In the genomic region with DNA sequence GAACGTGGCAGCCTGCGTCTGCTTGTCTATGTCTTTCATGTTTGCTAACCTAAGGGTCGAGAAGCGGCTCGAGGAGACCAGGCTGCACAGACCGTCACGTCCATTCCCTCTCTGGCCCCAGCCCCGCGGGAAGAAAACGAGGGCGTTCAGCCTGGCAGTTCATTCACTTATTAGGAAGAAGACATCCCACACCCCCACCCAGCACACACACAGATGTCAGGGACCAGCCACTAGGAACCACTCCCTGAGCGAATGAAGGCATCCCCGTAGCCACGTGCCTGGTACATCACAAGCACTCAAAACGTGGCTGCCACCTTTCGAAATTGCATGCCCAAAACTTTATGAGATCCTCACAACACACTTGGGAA, we compare ENCODE assay signal across 8 cellular contexts. TPM values are rescaled to one million over a fixed set of nuclear protein-coding genes. Genes with fewer than 3 reads are reported as not detected.
DNase-seq lines count a peak whose midpoint lies in the region; ATAC-seq and TF ChIP-seq lines count a peak whose summit lies in the region.

No MANE protein-coding gene starts in this region.

- peak overlapping the region; percentile 97 for H3K4me3 ChIP-seq in BE2C (ENCODE audit: low read depth, low read length)
- H3K4me3 ChIP-seq in KMS-11 (IDR thresholded peaks at IDR 0.05; ENCODE audit: insufficient read depth, low read depth, low read length) = no peak overlapping the region
- H3K4me3 ChIP-seq in dorsolateral prefrontal cortex = peak overlapping the region; percentile 72 to 100 (median 93)
- H3K4me3 ChIP-seq in neural cell (ENCODE audit: low read length) = peak overlapping the region; percentile 90

- H3K4me2 ChIP-seq in KMS-11 (peak overlapping the region; percentile 88), neural cell (ENCODE audit: low read length) (peak overlapping the region; percentile 60)

- no peak for DNase-seq in BE2C
- no peak for DNase-seq in dorsolateral prefrontal cortex
- no peak for DNase-seq in HuH-7.5 (ENCODE audit: low spot score)
- no peak for DNase-seq in OCI-M2 (lab: John Stamatoyannopoulos, UW; ENCODE audit: unreplicated experiment)
- DNase-seq in stimulated activated CD4-positive, alpha-beta T cell treated with anti-CD3 and anti-CD28 coated beads, Interleukin-15, amount 100 ng/mL, for 24 hours = no peak

- no peak for TF ChIP-seq CTCF in BE2C (IDR thresholded peaks at IDR 0.05; ENCODE audit: low read depth, low read length)
- no peak for TF ChIP-seq CTCF in KMS-11 (conservative IDR thresholded peaks at IDR 0.05; ENCODE audit: low read depth, low read length)
- TF ChIP-seq CTCF in dorsolateral prefrontal cortex (IDR thresholded peaks at IDR 0.05 in 54 of 56, conservative IDR thresholded peaks at IDR 0.05 in 2 of 56; ENCODE audit: low read depth in 1 of 56, partially characterized antibody in 56 of 56) = no peak
- TF ChIP-seq CTCF in neural cell (IDR thresholded peaks at IDR 0.05; ENCODE audit: poor library complexity, severe bottlenecking) = no peak

- no peaks in the 10 kb centered on the region for H3K9me2 ChIP-seq in neural cell (ENCODE audit: insufficient read depth, low read length)

- H3K9ac ChIP-seq in KMS-11 (peak overlapping the region; percentile 93; the same call in 1 of the 2 replicates), neural cell (ENCODE audit: low read length) (peak overlapping the region; percentile 95)

- H3K79me2 ChIP-seq in KMS-11 (ENCODE audit: insufficient read depth, low read depth) (peaks cover 9% of the 10 kb centered on the region; the same call in 1 of the 2 replicates), neural cell (replicated peaks; ENCODE audit: insufficient read depth, low read length) (peaks cover 10% of the 10 kb centered on the region)

- H3K27ac ChIP-seq in KMS-11 (no peak overlapping the region), dorsolateral prefrontal cortex (peak overlapping the region in 12 of 59 donors; percentile 24 to 94 (median 84)), neural cell (ENCODE audit: low read length) (no peak overlapping the region)

- no peak for ATAC-seq in HG03095 (IDR thresholded peaks at IDR 0.05; ENCODE audit: unreplicated experiment)

- H3K9me3 ChIP-seq in BE2C = 0 out of 2 replicates have a peak, but pooled peaks cover 2% of the 10 kb centered on the region
- H3K9me3 ChIP-seq in neural cell (ENCODE audit: low read length) = no peaks in the 10 kb centered on the region

- H3F3A ChIP-seq in neural cell (ENCODE audit: insufficient read depth, low read length, poor library complexity, severe bottlenecking) = no peaks in the 10 kb centered on the region

- H3K36me3 ChIP-seq in BE2C (peaks cover 3% of the 10 kb centered on the region; the same call in 1 of the 2 replicates), KMS-11 (ENCODE audit: insufficient read depth) (no peaks in the 10 kb centered on the region), neural cell (ENCODE audit: insufficient read depth, low read length) (no peaks in the 10 kb centered on the region)

- intact Hi-C loops in dorsolateral prefrontal cortex (cut with DNase I) = loop anchor here in 1 of 2 donors (10.0 kb wide), 1 partner anchor 839 kb away; a partner anchor contains a TSS

- TF ChIP-seq RAD21 in neural cell (conservative IDR thresholded peaks at IDR 0.05) = no peak

- TF ChIP-seq EP300 in neural cell (conservative IDR thresholded peaks at IDR 0.05; ENCODE audit: poor library complexity, severe bottlenecking) = no peak

- H3K4me1 ChIP-seq in BE2C = no peaks in the 10 kb centered on the region; the same call in 1 of the 2 replicates
- peaks cover 10% of the 10 kb centered on the region for H3K4me1 ChIP-seq in KMS-11 (ENCODE audit: low read depth, poor library complexity, severe bottlenecking)

- no peaks in the 10 kb centered on the region for H3K27me3 ChIP-seq in BE2C
- peaks cover 10% of the 10 kb centered on the region; the same call in 1 of the 2 replicates for H3K27me3 ChIP-seq in KMS-11 (ENCODE audit: insufficient read depth, low read depth)
- H3K27me3 ChIP-seq in dorsolateral prefrontal cortex = peaks cover 0 to 17% (median 1%) of the 10 kb centered on the region in 45 donors
- H3K27me3 ChIP-seq in neural cell (ENCODE audit: insufficient read depth, low read depth, low read length) = no peaks in the 10 kb centered on the region

- H4K20me1 ChIP-seq in KMS-11 (ENCODE audit: insufficient read depth) (no peaks in the 10 kb centered on the region), neural cell (ENCODE audit: insufficient read depth) (no peaks in the 10 kb centered on the region)

- H2AFZ ChIP-seq in KMS-11 (ENCODE audit: low read depth) = peak overlapping the region; percentile 88
- peak overlapping the region; percentile 87 for H2AFZ ChIP-seq in neural cell (ENCODE audit: low read depth, low read length)

TF ChIP-seq in neural cell, 6 proteins besides CTCF, POLR2A, EP300 and RAD21:
- TF ChIP-seq SMC3 (conservative IDR thresholded peaks at IDR 0.05; ENCODE audit: poor library complexity) = no peak
- TF ChIP-seq EZH2 (IDR thresholded peaks at IDR 0.05; ENCODE audit: borderline replicate concordance, insufficient read depth, low read length, poor library complexity, severe bottlenecking) = no peak
- no peak for TF ChIP-seq POLR2AphosphoS5 (IDR thresholded peaks at IDR 0.05)
- no peak for TF ChIP-seq MXI1 (conservative IDR thresholded peaks at IDR 0.05; ENCODE audit: poor library complexity, severe bottlenecking)
- no peak for TF ChIP-seq TAF1 (IDR thresholded peaks at IDR 0.05; ENCODE audit: low read depth)
- TF ChIP-seq, protein P1, sequence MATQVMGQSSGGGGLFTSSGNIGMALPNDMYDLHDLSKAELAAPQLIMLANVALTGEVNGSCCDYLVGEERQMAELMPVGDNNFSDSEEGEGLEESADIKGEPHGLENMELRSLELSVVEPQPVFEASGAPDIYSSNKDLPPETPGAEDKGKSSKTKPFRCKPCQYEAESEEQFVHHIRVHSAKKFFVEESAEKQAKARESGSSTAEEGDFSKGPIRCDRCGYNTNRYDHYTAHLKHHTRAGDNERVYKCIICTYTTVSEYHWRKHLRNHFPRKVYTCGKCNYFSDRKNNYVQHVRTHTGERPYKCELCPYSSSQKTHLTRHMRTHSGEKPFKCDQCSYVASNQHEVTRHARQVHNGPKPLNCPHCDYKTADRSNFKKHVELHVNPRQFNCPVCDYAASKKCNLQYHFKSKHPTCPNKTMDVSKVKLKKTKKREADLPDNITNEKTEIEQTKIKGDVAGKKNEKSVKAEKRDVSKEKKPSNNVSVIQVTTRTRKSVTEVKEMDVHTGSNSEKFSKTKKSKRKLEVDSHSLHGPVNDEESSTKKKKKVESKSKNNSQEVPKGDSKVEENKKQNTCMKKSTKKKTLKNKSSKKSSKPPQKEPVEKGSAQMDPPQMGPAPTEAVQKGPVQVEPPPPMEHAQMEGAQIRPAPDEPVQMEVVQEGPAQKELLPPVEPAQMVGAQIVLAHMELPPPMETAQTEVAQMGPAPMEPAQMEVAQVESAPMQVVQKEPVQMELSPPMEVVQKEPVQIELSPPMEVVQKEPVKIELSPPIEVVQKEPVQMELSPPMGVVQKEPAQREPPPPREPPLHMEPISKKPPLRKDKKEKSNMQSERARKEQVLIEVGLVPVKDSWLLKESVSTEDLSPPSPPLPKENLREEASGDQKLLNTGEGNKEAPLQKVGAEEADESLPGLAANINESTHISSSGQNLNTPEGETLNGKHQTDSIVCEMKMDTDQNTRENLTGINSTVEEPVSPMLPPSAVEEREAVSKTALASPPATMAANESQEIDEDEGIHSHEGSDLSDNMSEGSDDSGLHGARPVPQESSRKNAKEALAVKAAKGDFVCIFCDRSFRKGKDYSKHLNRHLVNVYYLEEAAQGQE (IDR thresholded peaks at IDR 0.05; ENCODE audit: borderline replicate concordance) = no peak

RNA-seq across cellular contexts. Expression of a gene that starts 0.7 kb away (rescaled TPM):
- 39.6 TPM for polyA plus RNA-seq in BE2C (2012; ENCODE audit: insufficient read depth, insufficient read length, low read depth)
- total RNA-seq in dorsolateral prefrontal cortex = 10 to 100 TPM; 13.7 to 33.9 (median 23.1) TPM
- 25.0 and 39.4 TPM in 2 replicates for polyA plus RNA-seq in neural cell
- polyA minus RNA-seq in neural cell = 37.3 and 43.2 TPM in 2 replicates

RNA-seq across cellular contexts. Expression of a gene that starts 10.9 kb away (rescaled TPM):
- not detected for polyA plus RNA-seq in BE2C (2012; ENCODE audit: insufficient read depth, insufficient read length, low read depth)
- 1 to 10 TPM in 51 of 120 experiments, under 1 TPM in 67, not detected in 2; 0.19 to 7.2 (median 0.91) TPM for total RNA-seq in dorsolateral prefrontal cortex
- polyA plus RNA-seq in neural cell = not detected in 2 replicates
- polyA minus RNA-seq in neural cell = not detected in 2 replicates

RNA-seq across cellular contexts. Expression of a gene that starts 22.6 kb away (rescaled TPM):
- not detected for polyA plus RNA-seq in BE2C (2012; ENCODE audit: insufficient read depth, insufficient read length, low read depth)
- 1 to 10 TPM in 34 of 120 experiments, under 1 TPM in 79, not detected in 7; 0.10 to 1.9 (median 0.57) TPM for total RNA-seq in dorsolateral prefrontal cortex
- polyA plus RNA-seq in neural cell = 0.07 and 0.24 TPM in 2 replicates
- polyA minus RNA-seq in neural cell = not detected in 2 replicates

RNA-seq across cellular contexts. Expression of a gene that starts 45.4 kb away (rescaled TPM):
- polyA plus RNA-seq in BE2C (2012; ENCODE audit: insufficient read depth, insufficient read length, low read depth) = not detected
- 1 to 10 TPM in 118 of 120 experiments, under 1 TPM in 2; 0.96 to 6.6 (median 2.5) TPM for total RNA-seq in dorsolateral prefrontal cortex
- polyA plus RNA-seq in neural cell = not detected in 2 replicates
- not detected in 2 replicates for polyA minus RNA-seq in neural cell
